Comparison of ENCODE assay signal across 1 cellular context in genomic region chr2:30707304-30707903, GRCh38.
TF ChIP-seq lines count a peak whose summit lies in the region.

No MANE protein-coding gene starts in this region.

TF ChIP-seq in A549, 52 proteins besides CTCF, POLR2A, EP300 and RAD21 (continued from another document):
- TF ChIP-seq REST (IDR thresholded peaks at IDR 0.05) = no peak
- no peak for TF ChIP-seq MAX (IDR thresholded peaks at IDR 0.05)
